Comparison of ENCODE assay signal across 1 cellular context in the genomic region with DNA sequence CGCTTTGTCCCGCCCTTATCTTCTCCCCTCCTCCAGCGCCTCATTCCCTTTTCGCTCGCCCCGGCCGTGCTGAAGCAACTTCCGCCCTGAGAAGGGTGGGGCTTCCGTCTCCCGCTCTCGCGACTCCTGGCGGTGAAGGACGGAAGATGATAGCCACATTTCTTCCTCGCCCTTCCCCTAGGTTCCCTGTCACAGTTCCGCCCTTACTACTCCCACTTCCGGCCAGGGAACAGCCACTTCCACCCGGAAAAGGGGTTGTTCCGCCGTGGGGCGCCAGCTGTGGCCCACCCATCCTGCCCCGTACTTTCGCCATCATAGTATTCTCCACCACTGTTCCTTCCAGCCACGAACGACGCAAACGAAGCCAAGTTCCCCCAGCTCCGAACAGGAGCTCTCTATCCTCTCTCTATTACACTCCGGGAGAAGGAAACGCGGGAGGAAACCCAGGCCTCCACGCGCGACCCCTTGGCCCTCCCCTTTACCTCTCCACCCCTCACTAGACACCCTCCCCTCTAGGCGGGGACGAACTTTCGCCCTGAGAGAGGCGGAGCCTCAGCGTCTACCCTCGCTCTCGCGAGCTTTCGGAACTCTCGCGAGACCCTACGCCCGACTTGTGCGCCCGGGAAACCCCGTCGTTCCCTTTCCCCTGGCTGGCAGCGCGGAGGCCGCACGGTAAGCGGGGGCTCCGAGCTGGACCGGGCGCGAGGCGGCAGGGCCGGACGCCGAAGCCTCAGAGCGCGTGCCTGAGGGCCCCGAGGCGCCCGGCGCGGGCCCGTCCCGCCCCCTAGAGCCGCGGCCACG.
TF ChIP-seq lines count a peak whose summit lies in the region.

A gene (plus strand): TSS at position 638 of the 801 bp plus-strand sequence. CDS start 520 bp downstream, outside the sequence.

TF ChIP-seq in HEK293, 187 proteins besides CTCF, POLR2A, EP300 and RAD21 (continued from another document and continues in another):
- TF ChIP-seq, protein P1, sequence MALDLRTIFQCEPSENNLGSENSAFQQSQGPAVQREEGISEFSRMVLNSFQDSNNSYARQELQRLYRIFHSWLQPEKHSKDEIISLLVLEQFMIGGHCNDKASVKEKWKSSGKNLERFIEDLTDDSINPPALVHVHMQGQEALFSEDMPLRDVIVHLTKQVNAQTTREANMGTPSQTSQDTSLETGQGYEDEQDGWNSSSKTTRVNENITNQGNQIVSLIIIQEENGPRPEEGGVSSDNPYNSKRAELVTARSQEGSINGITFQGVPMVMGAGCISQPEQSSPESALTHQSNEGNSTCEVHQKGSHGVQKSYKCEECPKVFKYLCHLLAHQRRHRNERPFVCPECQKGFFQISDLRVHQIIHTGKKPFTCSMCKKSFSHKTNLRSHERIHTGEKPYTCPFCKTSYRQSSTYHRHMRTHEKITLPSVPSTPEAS (tag by site-specific recombination; IDR thresholded peaks at IDR 0.05): peak; percentile 14
- TF ChIP-seq ZNF548 (tag by site-specific recombination; IDR thresholded peaks at IDR 0.05) (no peak), GLI2 (tag by site-specific recombination; IDR thresholded peaks at IDR 0.05; ENCODE audit: borderline replicate concordance, low read depth) (no peak), KLF9 (tag by site-specific recombination; IDR thresholded peaks at IDR 0.05; ENCODE audit: low read depth) (peak; percentile 96), ZNF2 (tag by site-specific recombination; IDR thresholded peaks at IDR 0.05) (peak; percentile 96), ZNF791 (tag by site-specific recombination; IDR thresholded peaks at IDR 0.05) (no peak), ZNF221 (tag by site-specific recombination; IDR thresholded peaks at IDR 0.05; ENCODE audit: borderline replicate concordance) (peak; percentile 9; the same call in 1 of the 2 replicates), ZNF558 (tag by site-specific recombination; IDR thresholded peaks at IDR 0.05) (no peak), ZNF324 (tag by site-specific recombination; IDR thresholded peaks at IDR 0.05) (peak; percentile 95), YY1 (tag by site-specific recombination; IDR thresholded peaks at IDR 0.05) (no peak; the same call in none of the 2 replicates), ZFP41 (tag by site-specific recombination; IDR thresholded peaks at IDR 0.05; ENCODE audit: borderline replicate concordance) (no peak), ZSCAN23 (tag by site-specific recombination; IDR thresholded peaks at IDR 0.05) (peak; percentile 20; the same call in 1 of the 2 replicates), ZNF174 (tag by site-specific recombination; IDR thresholded peaks at IDR 0.05) (no peak), ZBTB8A (tag by site-specific recombination; IDR thresholded peaks at IDR 0.05) (peak; percentile 100), ZNF664 (tag by site-specific recombination; IDR thresholded peaks at IDR 0.05) (no peak), ZBTB21 (tag by site-specific recombination; IDR thresholded peaks at IDR 0.05) (peak; percentile 88), IKZF3 (tag by site-specific recombination; IDR thresholded peaks at IDR 0.05) (peak; percentile 99), ZNF571 (tag by site-specific recombination; IDR thresholded peaks at IDR 0.05) (no peak), ZNF701 (tag by site-specific recombination; IDR thresholded peaks at IDR 0.05) (no peak), HOXA7 (CRISPR knock-in tag; IDR thresholded peaks at IDR 0.05; ENCODE audit: borderline replicate concordance) (peak; percentile 65; the same call in 1 of the 2 replicates), ZNF629 (tag by site-specific recombination; IDR thresholded peaks at IDR 0.05) (peak; percentile 86), ZNF433 (tag by site-specific recombination; IDR thresholded peaks at IDR 0.05; ENCODE audit: low read depth) (no peak), SCRT2 (tag by site-specific recombination; IDR thresholded peaks at IDR 0.05) (no peak), ZNF138 (tag by site-specific recombination; IDR thresholded peaks at IDR 0.05; ENCODE audit: borderline replicate concordance) (no peak), ZNF175 (tag by site-specific recombination; IDR thresholded peaks at IDR 0.05) (no peak), ZNF350 (tag by site-specific recombination; IDR thresholded peaks at IDR 0.05) (no peak)
- TF ChIP-seq, protein P2, sequence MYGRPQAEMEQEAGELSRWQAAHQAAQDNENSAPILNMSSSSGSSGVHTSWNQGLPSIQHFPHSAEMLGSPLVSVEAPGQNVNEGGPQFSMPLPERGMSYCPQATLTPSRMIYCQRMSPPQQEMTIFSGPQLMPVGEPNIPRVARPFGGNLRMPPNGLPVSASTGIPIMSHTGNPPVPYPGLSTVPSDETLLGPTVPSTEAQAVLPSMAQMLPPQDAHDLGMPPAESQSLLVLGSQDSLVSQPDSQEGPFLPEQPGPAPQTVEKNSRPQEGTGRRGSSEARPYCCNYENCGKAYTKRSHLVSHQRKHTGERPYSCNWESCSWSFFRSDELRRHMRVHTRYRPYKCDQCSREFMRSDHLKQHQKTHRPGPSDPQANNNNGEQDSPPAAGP (tag by site-specific recombination; IDR thresholded peaks at IDR 0.05): peak; percentile 96
- TF ChIP-seq, protein P3, sequence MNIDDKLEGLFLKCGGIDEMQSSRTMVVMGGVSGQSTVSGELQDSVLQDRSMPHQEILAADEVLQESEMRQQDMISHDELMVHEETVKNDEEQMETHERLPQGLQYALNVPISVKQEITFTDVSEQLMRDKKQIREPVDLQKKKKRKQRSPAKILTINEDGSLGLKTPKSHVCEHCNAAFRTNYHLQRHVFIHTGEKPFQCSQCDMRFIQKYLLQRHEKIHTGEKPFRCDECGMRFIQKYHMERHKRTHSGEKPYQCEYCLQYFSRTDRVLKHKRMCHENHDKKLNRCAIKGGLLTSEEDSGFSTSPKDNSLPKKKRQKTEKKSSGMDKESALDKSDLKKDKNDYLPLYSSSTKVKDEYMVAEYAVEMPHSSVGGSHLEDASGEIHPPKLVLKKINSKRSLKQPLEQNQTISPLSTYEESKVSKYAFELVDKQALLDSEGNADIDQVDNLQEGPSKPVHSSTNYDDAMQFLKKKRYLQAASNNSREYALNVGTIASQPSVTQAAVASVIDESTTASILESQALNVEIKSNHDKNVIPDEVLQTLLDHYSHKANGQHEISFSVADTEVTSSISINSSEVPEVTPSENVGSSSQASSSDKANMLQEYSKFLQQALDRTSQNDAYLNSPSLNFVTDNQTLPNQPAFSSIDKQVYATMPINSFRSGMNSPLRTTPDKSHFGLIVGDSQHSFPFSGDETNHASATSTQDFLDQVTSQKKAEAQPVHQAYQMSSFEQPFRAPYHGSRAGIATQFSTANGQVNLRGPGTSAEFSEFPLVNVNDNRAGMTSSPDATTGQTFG (tag by site-specific recombination; IDR thresholded peaks at IDR 0.05; ENCODE audit: borderline replicate concordance): no peak
- TF ChIP-seq, protein P4, sequence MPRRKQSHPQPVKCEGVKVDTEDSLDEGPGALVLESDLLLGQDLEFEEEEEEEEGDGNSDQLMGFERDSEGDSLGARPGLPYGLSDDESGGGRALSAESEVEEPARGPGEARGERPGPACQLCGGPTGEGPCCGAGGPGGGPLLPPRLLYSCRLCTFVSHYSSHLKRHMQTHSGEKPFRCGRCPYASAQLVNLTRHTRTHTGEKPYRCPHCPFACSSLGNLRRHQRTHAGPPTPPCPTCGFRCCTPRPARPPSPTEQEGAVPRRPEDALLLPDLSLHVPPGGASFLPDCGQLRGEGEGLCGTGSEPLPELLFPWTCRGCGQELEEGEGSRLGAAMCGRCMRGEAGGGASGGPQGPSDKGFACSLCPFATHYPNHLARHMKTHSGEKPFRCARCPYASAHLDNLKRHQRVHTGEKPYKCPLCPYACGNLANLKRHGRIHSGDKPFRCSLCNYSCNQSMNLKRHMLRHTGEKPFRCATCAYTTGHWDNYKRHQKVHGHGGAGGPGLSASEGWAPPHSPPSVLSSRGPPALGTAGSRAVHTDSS (tag by site-specific recombination; IDR thresholded peaks at IDR 0.05): peak; percentile 61; the same call in 1 of the 2 replicates
- TF ChIP-seq, protein P5, sequence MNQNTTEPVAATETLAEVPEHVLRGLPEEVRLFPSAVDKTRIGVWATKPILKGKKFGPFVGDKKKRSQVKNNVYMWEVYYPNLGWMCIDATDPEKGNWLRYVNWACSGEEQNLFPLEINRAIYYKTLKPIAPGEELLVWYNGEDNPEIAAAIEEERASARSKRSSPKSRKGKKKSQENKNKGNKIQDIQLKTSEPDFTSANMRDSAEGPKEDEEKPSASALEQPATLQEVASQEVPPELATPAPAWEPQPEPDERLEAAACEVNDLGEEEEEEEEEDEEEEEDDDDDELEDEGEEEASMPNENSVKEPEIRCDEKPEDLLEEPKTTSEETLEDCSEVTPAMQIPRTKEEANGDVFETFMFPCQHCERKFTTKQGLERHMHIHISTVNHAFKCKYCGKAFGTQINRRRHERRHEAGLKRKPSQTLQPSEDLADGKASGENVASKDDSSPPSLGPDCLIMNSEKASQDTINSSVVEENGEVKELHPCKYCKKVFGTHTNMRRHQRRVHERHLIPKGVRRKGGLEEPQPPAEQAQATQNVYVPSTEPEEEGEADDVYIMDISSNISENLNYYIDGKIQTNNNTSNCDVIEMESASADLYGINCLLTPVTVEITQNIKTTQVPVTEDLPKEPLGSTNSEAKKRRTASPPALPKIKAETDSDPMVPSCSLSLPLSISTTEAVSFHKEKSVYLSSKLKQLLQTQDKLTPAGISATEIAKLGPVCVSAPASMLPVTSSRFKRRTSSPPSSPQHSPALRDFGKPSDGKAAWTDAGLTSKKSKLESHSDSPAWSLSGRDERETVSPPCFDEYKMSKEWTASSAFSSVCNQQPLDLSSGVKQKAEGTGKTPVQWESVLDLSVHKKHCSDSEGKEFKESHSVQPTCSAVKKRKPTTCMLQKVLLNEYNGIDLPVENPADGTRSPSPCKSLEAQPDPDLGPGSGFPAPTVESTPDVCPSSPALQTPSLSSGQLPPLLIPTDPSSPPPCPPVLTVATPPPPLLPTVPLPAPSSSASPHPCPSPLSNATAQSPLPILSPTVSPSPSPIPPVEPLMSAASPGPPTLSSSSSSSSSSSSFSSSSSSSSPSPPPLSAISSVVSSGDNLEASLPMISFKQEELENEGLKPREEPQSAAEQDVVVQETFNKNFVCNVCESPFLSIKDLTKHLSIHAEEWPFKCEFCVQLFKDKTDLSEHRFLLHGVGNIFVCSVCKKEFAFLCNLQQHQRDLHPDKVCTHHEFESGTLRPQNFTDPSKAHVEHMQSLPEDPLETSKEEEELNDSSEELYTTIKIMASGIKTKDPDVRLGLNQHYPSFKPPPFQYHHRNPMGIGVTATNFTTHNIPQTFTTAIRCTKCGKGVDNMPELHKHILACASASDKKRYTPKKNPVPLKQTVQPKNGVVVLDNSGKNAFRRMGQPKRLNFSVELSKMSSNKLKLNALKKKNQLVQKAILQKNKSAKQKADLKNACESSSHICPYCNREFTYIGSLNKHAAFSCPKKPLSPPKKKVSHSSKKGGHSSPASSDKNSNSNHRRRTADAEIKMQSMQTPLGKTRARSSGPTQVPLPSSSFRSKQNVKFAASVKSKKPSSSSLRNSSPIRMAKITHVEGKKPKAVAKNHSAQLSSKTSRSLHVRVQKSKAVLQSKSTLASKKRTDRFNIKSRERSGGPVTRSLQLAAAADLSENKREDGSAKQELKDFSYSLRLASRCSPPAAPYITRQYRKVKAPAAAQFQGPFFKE (tag by site-specific recombination; IDR thresholded peaks at IDR 0.05; ENCODE audit: borderline replicate concordance): no peak
- TF ChIP-seq, protein P6, sequence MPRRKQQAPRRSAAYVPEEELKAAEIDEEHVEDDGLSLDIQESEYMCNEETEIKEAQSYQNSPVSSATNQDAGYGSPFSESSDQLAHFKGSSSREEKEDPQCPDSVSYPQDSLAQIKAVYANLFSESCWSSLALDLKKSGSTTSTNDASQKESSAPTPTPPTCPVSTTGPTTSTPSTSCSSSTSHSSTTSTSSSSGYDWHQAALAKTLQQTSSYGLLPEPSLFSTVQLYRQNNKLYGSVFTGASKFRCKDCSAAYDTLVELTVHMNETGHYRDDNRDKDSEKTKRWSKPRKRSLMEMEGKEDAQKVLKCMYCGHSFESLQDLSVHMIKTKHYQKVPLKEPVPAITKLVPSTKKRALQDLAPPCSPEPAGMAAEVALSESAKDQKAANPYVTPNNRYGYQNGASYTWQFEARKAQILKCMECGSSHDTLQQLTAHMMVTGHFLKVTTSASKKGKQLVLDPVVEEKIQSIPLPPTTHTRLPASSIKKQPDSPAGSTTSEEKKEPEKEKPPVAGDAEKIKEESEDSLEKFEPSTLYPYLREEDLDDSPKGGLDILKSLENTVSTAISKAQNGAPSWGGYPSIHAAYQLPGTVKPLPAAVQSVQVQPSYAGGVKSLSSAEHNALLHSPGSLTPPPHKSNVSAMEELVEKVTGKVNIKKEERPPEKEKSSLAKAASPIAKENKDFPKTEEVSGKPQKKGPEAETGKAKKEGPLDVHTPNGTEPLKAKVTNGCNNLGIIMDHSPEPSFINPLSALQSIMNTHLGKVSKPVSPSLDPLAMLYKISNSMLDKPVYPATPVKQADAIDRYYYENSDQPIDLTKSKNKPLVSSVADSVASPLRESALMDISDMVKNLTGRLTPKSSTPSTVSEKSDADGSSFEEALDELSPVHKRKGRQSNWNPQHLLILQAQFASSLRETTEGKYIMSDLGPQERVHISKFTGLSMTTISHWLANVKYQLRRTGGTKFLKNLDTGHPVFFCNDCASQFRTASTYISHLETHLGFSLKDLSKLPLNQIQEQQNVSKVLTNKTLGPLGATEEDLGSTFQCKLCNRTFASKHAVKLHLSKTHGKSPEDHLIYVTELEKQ (tag by site-specific recombination; IDR thresholded peaks at IDR 0.05; ENCODE audit: borderline replicate concordance): no peak
- TF ChIP-seq, protein P7, sequence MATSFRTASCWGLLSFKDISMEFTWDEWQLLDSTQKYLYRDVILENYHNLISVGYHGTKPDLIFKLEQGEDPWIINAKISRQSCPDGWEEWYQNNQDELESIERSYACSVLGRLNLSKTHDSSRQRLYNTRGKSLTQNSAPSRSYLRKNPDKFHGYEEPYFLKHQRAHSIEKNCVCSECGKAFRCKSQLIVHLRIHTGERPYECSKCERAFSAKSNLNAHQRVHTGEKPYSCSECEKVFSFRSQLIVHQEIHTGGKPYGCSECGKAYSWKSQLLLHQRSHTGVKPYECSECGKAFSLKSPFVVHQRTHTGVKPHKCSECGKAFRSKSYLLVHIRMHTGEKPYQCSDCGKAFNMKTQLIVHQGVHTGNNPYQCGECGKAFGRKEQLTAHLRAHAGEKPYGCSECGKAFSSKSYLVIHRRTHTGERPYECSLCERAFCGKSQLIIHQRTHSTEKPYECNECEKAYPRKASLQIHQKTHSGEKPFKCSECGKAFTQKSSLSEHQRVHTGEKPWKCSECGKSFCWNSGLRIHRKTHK (tag by site-specific recombination; IDR thresholded peaks at IDR 0.05): no peak
- TF ChIP-seq, protein P8, sequence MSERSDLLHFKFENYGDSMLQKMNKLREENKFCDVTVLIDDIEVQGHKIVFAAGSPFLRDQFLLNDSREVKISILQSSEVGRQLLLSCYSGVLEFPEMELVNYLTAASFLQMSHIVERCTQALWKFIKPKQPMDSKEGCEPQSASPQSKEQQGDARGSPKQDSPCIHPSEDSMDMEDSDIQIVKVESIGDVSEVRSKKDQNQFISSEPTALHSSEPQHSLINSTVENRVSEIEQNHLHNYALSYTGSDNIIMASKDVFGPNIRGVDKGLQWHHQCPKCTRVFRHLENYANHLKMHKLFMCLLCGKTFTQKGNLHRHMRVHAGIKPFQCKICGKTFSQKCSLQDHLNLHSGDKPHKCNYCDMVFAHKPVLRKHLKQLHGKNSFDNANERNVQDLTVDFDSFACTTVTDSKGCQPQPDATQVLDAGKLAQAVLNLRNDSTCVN (tag by site-specific recombination; optimal IDR thresholded peaks at IDR 0.05): peak; percentile 86
